In genomic region chr19:33320636-33321035, GRCh38 we compare ENCODE assay signal across 35 cellular contexts.
"Had no signal": no experiment of that assay in that cellular context is flagged by ENCODE, and none has a peak within 500 bp of the region (broad histone marks: within the 10 kb centered on the region; RNA-seq: fewer than 3 reads in every experiment).

No MANE protein-coding gene starts in this region.

- DNase-seq: Karpas-422, Kasumi-1, MG63, MM.1S, MV-4-11, NCI-H1048, NCI-H1092, NCI-H1092 treated with DMSO at 0.1 percent for 48 hours, NCI-H1105, NCI-H1105 treated with DMSO at 0.1 percent for 48 hours, NCI-H1417, NCI-H1417 treated with DMSO at 0.1 percent for 48 hours, NCI-H1436, NCI-H1436 treated with DMSO at 0.1 percent for 48 hours, NCI-H146, NCI-H1694, NCI-H1694 treated with DMSO at 0.1 percent for 48 hours, NCI-H187, NCI-H187 treated with DMSO at 0.1 percent for 48 hours, NCI-H1930, NCI-H2029, NCI-H2029 treated with DMSO at 0.1 percent for 48 hours, NCI-H2081, NCI-H2081 treated with DMSO at 0.1 percent for 48 hours, NCI-H2107, NCI-H2171, NCI-H2171 treated with DMSO at 0.1 percent for 48 hours, NCI-H2227 treated with DMSO at 0.1 percent for 48 hours, NCI-H226, NCI-H345, NCI-H446, NCI-H446 treated with DMSO at 0.1 percent for 48 hours, NCI-H510A, NCI-H510A treated with DMSO at 0.1 percent for 48 hours, NCI-H524 had no signal

- H3K4me3 ChIP-seq: MG63 had no signal

- H3K9me3 ChIP-seq: MG63 had no signal

- H3K36me3 ChIP-seq: MG63 had no signal
